Comparison of ENCODE assay signal across 8 cellular contexts in the genomic region with DNA sequence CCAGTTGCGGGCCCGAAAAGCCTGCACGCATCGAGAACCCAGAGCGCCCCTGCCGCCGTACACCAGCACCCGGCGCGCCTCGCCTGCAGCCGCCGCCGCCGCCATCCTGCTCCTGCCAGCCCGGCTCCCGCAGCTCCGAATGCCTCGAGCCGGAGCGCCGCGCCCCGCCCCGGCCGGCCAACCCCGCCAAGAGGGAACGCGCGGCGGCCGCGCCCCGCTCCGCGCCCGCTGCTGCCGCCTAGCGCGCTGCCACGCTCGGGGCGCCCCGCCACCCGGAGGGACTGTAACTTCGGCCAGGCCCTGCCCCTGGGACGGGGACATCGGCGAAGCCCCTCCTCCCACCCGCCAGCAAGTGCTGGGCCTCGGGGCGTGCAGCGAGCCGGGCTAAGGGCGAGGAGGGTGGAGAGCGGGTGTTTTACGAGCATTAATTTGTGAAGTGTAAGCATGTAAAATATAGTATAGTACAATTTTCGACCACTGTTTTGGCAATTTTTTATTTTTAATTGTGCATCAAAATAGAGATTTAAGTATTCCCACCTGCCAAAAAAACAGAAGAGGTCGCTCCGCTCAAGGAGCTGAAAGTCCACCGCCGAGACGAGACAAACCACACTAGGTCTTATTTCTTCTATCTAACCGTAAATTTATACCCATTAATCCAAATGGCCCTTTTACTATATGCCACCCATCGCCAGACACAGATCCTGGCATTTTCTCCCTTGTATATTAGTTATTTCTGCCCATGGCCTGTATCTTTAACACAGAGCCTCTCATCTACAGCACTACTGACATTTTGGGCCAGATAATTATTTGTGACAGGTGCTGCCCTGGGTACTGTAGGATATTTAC. TPM values are rescaled to one million over a fixed set of nuclear protein-coding genes. Genes with fewer than 3 reads are reported as not detected.
DNase-seq lines count a peak whose midpoint lies in the region; ATAC-seq and TF ChIP-seq lines count a peak whose summit lies in the region.

Gene QDPR, minus strand, starts transcription at position 141 of the 846 bp plus-strand sequence. Its CDS starts 36 bp downstream, at position 105.

- H3K79me2 ChIP-seq in mammary epithelial cell (ENCODE audit: insufficient read depth, low read length), result peaks cover 19% of the 10 kb centered on the region

- H3K27ac ChIP-seq in mammary epithelial cell (ENCODE audit: insufficient read depth, low read depth, low read length) (peak within 1 kb of the TSS; percentile 34), spleen (peak within 1 kb of the TSS; percentile 35 to 84 (median 63))

- H3K4me3 Mint-ChIP-seq in immature natural killer cell, result peak within 1 kb of the TSS; percentile 92 to 97 (median 95)

- peak within 1 kb of the TSS; percentile 98 for H3K4me2 ChIP-seq in mammary epithelial cell (ENCODE audit: insufficient read depth, low read depth, low read length)

- intact Hi-C loops in mammary epithelial cell (cut with micrococcal nuclease) (no loop called here), spleen (cut with DNase I; ENCODE audit: low total_unique reads) (no loop called here)

- H3K9me3 Mint-ChIP-seq in immature natural killer cell, result no peaks in the 10 kb centered on the region

- H3K36me3 Mint-ChIP-seq in immature natural killer cell, result no peaks in the 10 kb centered on the region

- TF ChIP-seq CTCF in WI38 (IDR thresholded peaks at IDR 0.05; ENCODE audit: low read depth, low read length) (no peak), mammary epithelial cell (conservative IDR thresholded peaks at IDR 0.05 in 1 of 2, IDR thresholded peaks at IDR 0.05 in 1 of 2; ENCODE audit: extremely low read depth in 1 of 2, insufficient read depth in 1 of 2, low read depth in 1 of 2, low read length in 2 of 2) (peak; percentile 25 to 44), spleen (IDR thresholded peaks at IDR 0.05 in 8 of 11, conservative IDR thresholded peaks at IDR 0.05 in 3 of 11) (peak in 4 of 11 experiments; percentile 44 to 55 (median 51))

- H3K4me3 ChIP-seq in WI38 (ENCODE audit: low read depth, low read length), result peak within 1 kb of the TSS; percentile 76
- peak within 1 kb of the TSS; percentile 76 to 83 (median 80) for H3K4me3 ChIP-seq in mammary epithelial cell (replicated peaks in 1 of 3; ENCODE audit: insufficient read depth in 1 of 3, low read depth in 2 of 3, low read length in 3 of 3)
- H3K4me3 ChIP-seq in spleen, result peak within 1 kb of the TSS; percentile 73 to 97 (median 77)

- dilution Hi-C loops in mammary epithelial cell (cut with HindIII; ENCODE audit: low sequenced_read_pairs), result no loop called here

- peak; percentile 97 for ATAC-seq in HG02642 (IDR thresholded peaks at IDR 0.05; ENCODE audit: poor library complexity, unreplicated experiment)

- H3K36me3 ChIP-seq in mammary epithelial cell (ENCODE audit: insufficient read depth, low read length) (no peaks in the 10 kb centered on the region), spleen (peaks cover 0 to 23% (median 8%) of the 10 kb centered on the region in 6 donors)

- no TSS peak for BruUV-seq in mammary epithelial cell (replicated peaks; lab: Mats Ljungman, UMichigan)

- no peaks in the 10 kb centered on the region for H4K20me1 ChIP-seq in mammary epithelial cell (ENCODE audit: insufficient read depth, low read length)

- peaks cover 29 to 38% of the 10 kb centered on the region in 2 donors for H3K4me1 Mint-ChIP-seq in immature natural killer cell

- peak within 1 kb of the TSS; percentile 95 for H2AFZ ChIP-seq in mammary epithelial cell (ENCODE audit: low read depth, low read length)

- DNase-seq in NCI-H2029 (lab: John Stamatoyannopoulos, UW) (peak; percentile 49), NCI-H2029 treated with DMSO at 0.1 percent for 48 hours (lab: John Stamatoyannopoulos, UW) (no peak), NCI-H1105 (lab: John Stamatoyannopoulos, UW) (peak; percentile 17), mammary epithelial cell (peak; percentile 64), immature natural killer cell (peak; percentile 61 to 65 (median 64)), spleen (peak; percentile 95)

- peak within 1 kb of the TSS; percentile 82 for H3K9ac ChIP-seq in mammary epithelial cell (ENCODE audit: insufficient read depth, low read length)

- no peaks in the 10 kb centered on the region for H3K27me3 ChIP-seq in mammary epithelial cell (ENCODE audit: insufficient read depth, low read length)
- no peaks in the 10 kb centered on the region for H3K27me3 ChIP-seq in spleen (replicated peaks in 1 of 7)

- H3K9me3 ChIP-seq in mammary epithelial cell (replicated peaks; ENCODE audit: insufficient read depth, low read length) (no peaks in the 10 kb centered on the region), spleen (no peaks in the 10 kb centered on the region)

- H3K27ac Mint-ChIP-seq in immature natural killer cell, result peak within 1 kb of the TSS; percentile 3 to 79 (median 64)

- H3K4me1 ChIP-seq in mammary epithelial cell (ENCODE audit: insufficient read depth, low read length), result peaks cover 29% of the 10 kb centered on the region
- H3K4me1 ChIP-seq in spleen, result peaks cover 13 to 34% (median 26%) of the 10 kb centered on the region in 6 donors

- CTCF ChIA-PET in mammary epithelial cell (lab: Charles Lee; ENCODE audit: low non-redundant PET), result interaction anchor here (0.6 kb wide), 1 partner anchor 40 kb away, joined by 3 read pairs; no protein-coding TSS in a partner anchor

- H3K27me3 Mint-ChIP-seq in immature natural killer cell (ENCODE audit: low read depth in 3 of 3), result peaks cover 0 to 6% (median 5%) of the 10 kb centered on the region in 3 donors

- no peak for TF ChIP-seq POLR2A in spleen (IDR thresholded peaks at IDR 0.05)

- in situ Hi-C loops in mammary epithelial cell (cut with MboI; ENCODE audit: low sequenced_read_pairs in 2 of 2), result no loop called here

- WGBS in mammary epithelial cell (ENCODE audit: low coverage, missing lambda C conversion rate), result 5% methylated on average over 34 of the region's 65 CpGs
- 1 to 5% (median 2%) methylated on average over 22 to 65 of the region's 65 CpGs for WGBS in spleen, 5 donors

RNA-seq across cellular contexts. Expression of gene QDPR, which starts in this region (rescaled TPM):
- total RNA-seq in mammary epithelial cell (10 to 100 TPM in 1 of 2 donors, 1 to 10 TPM in 1; 8.2 to 39.1 TPM), spleen (10 to 100 TPM in 6 of 7 donors, 1 to 10 TPM in 1; 3.8 to 23.9 (median 19.0) TPM)
- polyA plus RNA-seq in mammary epithelial cell (42.2 TPM), immature natural killer cell (10 to 100 TPM; 20.5 to 28.9 (median 23.6) TPM), spleen (10 to 100 TPM in 2 of 3 donors, 1 to 10 TPM in 1; 9.5 to 18.7 (median 13.7) TPM)
- 55.1 TPM for polyA minus RNA-seq in mammary epithelial cell
